ENCODE assay signal across 14 cellular contexts in the genomic region with DNA sequence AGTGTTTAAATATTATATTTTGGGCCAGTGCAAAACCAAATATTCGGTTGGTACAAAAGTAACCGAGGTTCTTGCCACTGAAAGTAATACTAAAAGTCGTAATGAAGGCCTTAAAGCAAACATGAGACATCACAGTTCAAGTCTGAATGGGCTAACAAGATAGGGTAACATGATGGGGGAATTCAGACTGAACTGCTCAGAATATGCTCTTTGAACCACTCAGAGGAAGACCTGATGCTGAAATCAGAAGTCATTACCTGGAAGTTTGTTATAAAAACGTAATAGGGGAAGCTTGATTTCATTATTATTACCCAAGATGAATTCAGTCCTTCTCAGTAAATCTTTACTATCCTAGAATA. TPM values are rescaled to one million over a fixed set of nuclear protein-coding genes. Genes with fewer than 3 reads are reported as not detected.
A peak's percentile ranks its signal among the peaks of the same experiment; 100 is the strongest.
DNase-seq lines count a peak whose midpoint lies in the region; ATAC-seq, FAIRE-seq and TF ChIP-seq lines count a peak whose summit lies in the region.
"Had no signal": no experiment of that assay in that cellular context is flagged by ENCODE, and none has a peak within 500 bp of the region (broad histone marks: within the 10 kb centered on the region; RNA-seq: fewer than 3 reads in every experiment).

No MANE protein-coding gene starts in this region.

- H3K27me3 Mint-ChIP-seq in CD8-positive, alpha-beta T cell (ENCODE audit: low read depth), result no peaks in the 10 kb centered on the region

- no peak for TF ChIP-seq RAD21 in K562 (CRISPR knock-in tag; conservative IDR thresholded peaks at IDR 0.05 in 1 of 2, IDR thresholded peaks at IDR 0.05 in 1 of 2)

- no peaks in the 10 kb centered on the region for H3K79me2 ChIP-seq in K562 (ENCODE audit: control insufficient read depth, insufficient read depth, low read length)

- H3K27ac ChIP-seq in BLaER1, result no peak overlapping the region
- H3K27ac ChIP-seq in CD8-positive, alpha-beta T cell (ENCODE audit: low read depth, low read length), result peak overlapping the region; percentile 41
- no peak overlapping the region for H3K27ac ChIP-seq in K562 (ENCODE audit: extremely low read depth, low read depth, low read length)
- H3K27ac ChIP-seq: SJSA1 had no signal

- BruUV-seq in K562 (replicated peaks; lab: Mats Ljungman, UMichigan), result no TSS peak

- H3K9me1 ChIP-seq in K562 (ENCODE audit: control insufficient read depth, insufficient read depth, low read length), result no peaks in the 10 kb centered on the region

- WGBS in K562 (ENCODE audit: insufficient coverage, low coverage, missing lambda C conversion rate), result 11% methylated on average over 4 of the region's 4 CpGs

- H3K9me3 ChIP-seq in BLaER1 (no peaks in the 10 kb centered on the region), K562 (replicated peaks; ENCODE audit: control insufficient read depth, insufficient read depth, low read depth, low read length) (no peaks in the 10 kb centered on the region)
- H3K9me3 ChIP-seq in CD8-positive, alpha-beta T cell (ENCODE audit: low read length), result no peaks in the 10 kb centered on the region
- H3K9me3 ChIP-seq: MG63, SJSA1 had no signal

- no peak for TF ChIP-seq POLR2A in K562 (conservative IDR thresholded peaks at IDR 0.05)

- peak overlapping the region; percentile 37 for H3K27ac Mint-ChIP-seq in CD8-positive, alpha-beta T cell
- H3K27ac Mint-ChIP-seq: mesothelial cell of epicardium had no signal

- peaks cover 14% of the 10 kb centered on the region for H3K4me1 ChIP-seq in BLaER1
- H3K4me1 ChIP-seq in CD8-positive, alpha-beta T cell (ENCODE audit: insufficient read depth, low read length), result peaks cover 43% of the 10 kb centered on the region
- peaks cover 0 to 18% of the 10 kb centered on the region in 2 experiments; a peak in 4 of 5 replicates for H3K4me1 ChIP-seq in K562 (replicated peaks in 1 of 2; ENCODE audit: control insufficient read depth in 2 of 2, insufficient read depth in 2 of 2, low read length in 2 of 2)
- H3K4me1 ChIP-seq: SJSA1 had no signal

- no peaks in the 10 kb centered on the region for H3K36me3 ChIP-seq in BLaER1
- H3K36me3 ChIP-seq in CD8-positive, alpha-beta T cell (ENCODE audit: insufficient read depth, low read length), result no peaks in the 10 kb centered on the region
- H3K36me3 ChIP-seq in K562 (ENCODE audit: control insufficient read depth, insufficient read depth, low read length), result no peaks in the 10 kb centered on the region
- H3K36me3 ChIP-seq: MG63, SJSA1 had no signal

- DNase-seq in CD8-positive, alpha-beta T cell, result no peak
- no peak for DNase-seq in K562 (ENCODE audit: extremely low read depth in 1 of 4, low spot score in 3 of 4)
- no peak for DNase-seq in ACHN
- DNase-seq in putamen (ENCODE audit: low spot score), result no peak
- DNase-seq: glutamatergic neuron, MG63, NCI-H187 treated with DMSO at 0.1 percent for 48 hours had no signal

- H2AFZ ChIP-seq in K562 (ENCODE audit: low read depth, low read length), result no peak overlapping the region

- intact Hi-C loops in CD8-positive, alpha-beta T cell (cut with DNase I, micrococcal nuclease), result loop anchor here in 1 of 2 experiments (1.0 to 5.0 kb wide), 3 partner anchors 11 to 465 kb away; a partner anchor contains a TSS
- intact Hi-C loops in K562 (cut with micrococcal nuclease), result no loop called here

- H3K4me2 ChIP-seq in BLaER1 (peak overlapping the region; percentile 51), K562 (ENCODE audit: insufficient read depth, low read length) (no peak overlapping the region)

- peak; percentile 23 for FAIRE-seq in K562 (lab: Jason Lieb, UNC)
- FAIRE-seq: keratinocyte had no signal

- H3K4me3 Mint-ChIP-seq in CD8-positive, alpha-beta T cell, result peak overlapping the region; percentile 44
- H3K4me3 Mint-ChIP-seq: mesothelial cell of epicardium had no signal

- in situ Hi-C loops in K562 (cut with MboI), result no loop called here
- in situ Hi-C loops in ACHN (cut with HindIII; ENCODE audit: low pct_ligation_motif_present, low pct_unique_long_range_greater_than_20kb, low sequenced_read_pairs), result no loop called here

- H3K4me1 Mint-ChIP-seq in CD8-positive, alpha-beta T cell (ENCODE audit: low read depth), result peaks cover 49% of the 10 kb centered on the region
- H3K4me1 Mint-ChIP-seq: mesothelial cell of epicardium had no signal

- POLR2A ChIA-PET in CD8-positive, alpha-beta T cell (lab: Charles Lee), result interaction anchor here (0.8 to 2.8 kb wide), 8 partner anchors 11 to 97 kb away, joined by 3 to 34 read pairs (median 7); a partner anchor contains a TSS
- POLR2A ChIA-PET in K562 (lab: Yijun Ruan, JAX), result no interaction called here

- H3K9ac ChIP-seq in BLaER1 (no peak overlapping the region), K562 (ENCODE audit: insufficient read depth in 1 of 2, low read depth in 2 of 2, low read length in 2 of 2) (no peak overlapping the region)

- no peak for TF ChIP-seq CTCF in CD8-positive, alpha-beta T cell (IDR thresholded peaks at IDR 0.05)
- TF ChIP-seq CTCF in K562 (IDR thresholded peaks at IDR 0.05 in 2 of 3, conservative IDR thresholded peaks at IDR 0.05 in 1 of 3; ENCODE audit: insufficient read depth in 2 of 3, low read depth in 1 of 3, low read length in 3 of 3), result no peak

- no peaks in the 10 kb centered on the region for H3K36me3 Mint-ChIP-seq in CD8-positive, alpha-beta T cell

- peak; percentile 50 for ATAC-seq in CD8-positive, alpha-beta T cell
- ATAC-seq in HG03460 (IDR thresholded peaks at IDR 0.05; ENCODE audit: unreplicated experiment) (peak; percentile 70), K562 (no peak), GM18867 (IDR thresholded peaks at IDR 0.05; ENCODE audit: unreplicated experiment) (no peak)

- CTCF ChIA-PET in CD8-positive, alpha-beta T cell (lab: Charles Lee), result interaction anchor here (0.6 to 6.0 kb wide), 4 partner anchors 12 to 96 kb away, joined by 3 to 47 read pairs (median 4); a partner anchor contains a TSS
- CTCF ChIA-PET in K562 (lab: Yijun Ruan, JAX; ENCODE audit: low intra/inter-chr PET ratio), result interaction anchor here (0.6 kb wide), 1 partner anchor 513 kb away, joined by 3 read pairs; no protein-coding TSS in a partner anchor

- no peak for TF ChIP-seq EP300 in K562 (IDR thresholded peaks at IDR 0.05; ENCODE audit: low read length)

- H4K20me1 ChIP-seq in BLaER1 (no peaks in the 10 kb centered on the region), K562 (replicated peaks; ENCODE audit: control insufficient read depth, insufficient read depth, low read length) (no peaks in the 10 kb centered on the region)

- no peaks in the 10 kb centered on the region for H3K27me3 ChIP-seq in BLaER1
- no peaks in the 10 kb centered on the region for H3K27me3 ChIP-seq in CD8-positive, alpha-beta T cell (ENCODE audit: insufficient read depth, low read length)
- H3K27me3 ChIP-seq in K562 (ENCODE audit: control insufficient read depth in 2 of 2, insufficient read depth in 2 of 2, low read length in 2 of 2), result no peaks in the 10 kb centered on the region
- H3K27me3 ChIP-seq: MG63, SJSA1 had no signal

- H3K4me3 ChIP-seq in BLaER1, result no peak overlapping the region
- H3K4me3 ChIP-seq in CD8-positive, alpha-beta T cell (ENCODE audit: low read depth, low read length), result no peak overlapping the region
- no peak overlapping the region for H3K4me3 ChIP-seq in K562
- H3K4me3 ChIP-seq: MG63, SJSA1 had no signal

- peaks cover 3% of the 10 kb centered on the region for H3K9me3 Mint-ChIP-seq in CD8-positive, alpha-beta T cell

TF ChIP-seq in K562, 482 proteins besides CTCF, POLR2A, EP300 and RAD21:
- TF ChIP-seq ZNF589 (CRISPR knock-in tag; IDR thresholded peaks at IDR 0.05; ENCODE audit: low read depth) (no peak), PHF20 (IDR thresholded peaks at IDR 0.05; ENCODE audit: partially characterized antibody) (no peak), PURB (CRISPR knock-in tag; IDR thresholded peaks at IDR 0.05; ENCODE audit: low read depth) (no peak), KDM2B (CRISPR knock-in tag; IDR thresholded peaks at IDR 0.05) (no peak), ETV6 (IDR thresholded peaks at IDR 0.05; ENCODE audit: borderline replicate concordance in 1 of 2, low read depth in 2 of 2, low read length in 1 of 2) (no peak), ETV6 (CRISPR knock-in tag; IDR thresholded peaks at IDR 0.05; ENCODE audit: borderline replicate concordance) (no peak), BCL6 (CRISPR knock-in tag; IDR thresholded peaks at IDR 0.05) (no peak), FOXM1 (IDR thresholded peaks at IDR 0.05; ENCODE audit: low read depth) (0 out of 2 replicates have a peak, but pooled peaks have one; percentile 2), FOXM1 (CRISPR knock-in tag; IDR thresholded peaks at IDR 0.05; ENCODE audit: low read depth) (no peak)

RNA-seq across cellular contexts. Expression of a gene that starts 26.6 kb away (rescaled TPM):
- total RNA-seq in CD8-positive, alpha-beta T cell, result not detected
- not detected in 2 replicates for total RNA-seq in K562 (2011; cell fraction: chromatin; rRNA removed; ENCODE audit: low replicate concordance)
- total RNA-seq in K562 (2011; cell fraction: nucleolus; rRNA removed), result not detected in 2 replicates
- not detected in 2 replicates for total RNA-seq in K562 (2011; cell fraction: nucleoplasm; rRNA removed)
- total RNA-seq in K562 (2014; rRNA removed), result not detected in 2 replicates
- not detected in 2 replicates for total RNA-seq in K562 (2014; rRNA removed; fragmentation: Illumina TruSeq; extraction: Trizol)
- total RNA-seq in K562 (2015; rRNA removed; fragmentation: Illumina TruSeq; extraction: Trizol), result not detected in 2 replicates
- total RNA-seq in K562 (2021), result not detected in 2 replicates
- not detected in 2 replicates for polyA plus RNA-seq in K562 (2011; rRNA removed)
- not detected in 2 replicates for polyA plus RNA-seq in K562 (2011; cell fraction: cytosol; rRNA removed)
- not detected in 2 replicates for polyA plus RNA-seq in K562 (2011; cell fraction: nucleus; rRNA removed)
- not detected in 2 replicates for polyA plus RNA-seq in K562 (2012)
- not detected in 2 replicates for polyA plus RNA-seq in K562 (2014; fragmentation: Illumina TruSeq; extraction: Trizol)
- polyA plus RNA-seq in K562 (2014; fragmentation: Nextera tagmentation; extraction: Ambion mirVana), result not detected
- not detected in 2 replicates for polyA plus RNA-seq in K562 (2014; rRNA removed)
- polyA minus RNA-seq in K562 (2011; rRNA and poly(A)+ RNA removed), result 0.45 TPM in 1 of 2 replicates, not detected in the other
- not detected in 2 replicates for polyA minus RNA-seq in K562 (2011; cell fraction: cytosol; rRNA and poly(A)+ RNA removed)
- polyA minus RNA-seq in K562 (2011; cell fraction: nucleus; rRNA and poly(A)+ RNA removed), result not detected in 2 replicates
- total RNA-seq: NCI-H460 had no signal
- polyA plus RNA-seq: keratinocyte had no signal

Comparison
In these comparisons a context has a peak if more than half of its experiments do, and no peak if none do; other contexts are left out.
1. ATAC-seq: peak in CD8-positive, alpha-beta T cell (single experiment) and HG03460 (single experiment); none in K562 (single experiment) and GM18867 (single experiment).